ENCODE assay signal across 1 cellular context in genomic region chr3:143970773-143971366, GRCh38.
TF ChIP-seq lines count a peak whose summit lies in the region.

No MANE protein-coding gene starts in this region.

TF ChIP-seq in SK-N-SH, 30 proteins besides CTCF, POLR2A, EP300 and RAD21 (continued from another document):
- TF ChIP-seq, protein P1, sequence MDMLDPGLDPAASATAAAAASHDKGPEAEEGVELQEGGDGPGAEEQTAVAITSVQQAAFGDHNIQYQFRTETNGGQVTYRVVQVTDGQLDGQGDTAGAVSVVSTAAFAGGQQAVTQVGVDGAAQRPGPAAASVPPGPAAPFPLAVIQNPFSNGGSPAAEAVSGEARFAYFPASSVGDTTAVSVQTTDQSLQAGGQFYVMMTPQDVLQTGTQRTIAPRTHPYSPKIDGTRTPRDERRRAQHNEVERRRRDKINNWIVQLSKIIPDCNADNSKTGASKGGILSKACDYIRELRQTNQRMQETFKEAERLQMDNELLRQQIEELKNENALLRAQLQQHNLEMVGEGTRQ (IDR thresholded peaks at IDR 0.05; ENCODE audit: borderline replicate concordance, low read depth, low read length), result no peak
- no peak for TF ChIP-seq EZH2phosphoT487 (IDR thresholded peaks at IDR 0.05; ENCODE audit: borderline replicate concordance, low read depth)
- no peak for TF ChIP-seq MAX (IDR thresholded peaks at IDR 0.05; ENCODE audit: low read depth)
- no peak for TF ChIP-seq POLR2AphosphoS5 (IDR thresholded peaks at IDR 0.05; ENCODE audit: low read depth, low read length)
- TF ChIP-seq RFX5 (IDR thresholded peaks at IDR 0.05; ENCODE audit: low read length), result no peak
- no peak for TF ChIP-seq SMC3 (IDR thresholded peaks at IDR 0.05; ENCODE audit: low read depth, low read length)
- TF ChIP-seq RXRA (IDR thresholded peaks at IDR 0.05; ENCODE audit: borderline replicate concordance, low read depth), result no peak
- TF ChIP-seq MEF2A (IDR thresholded peaks at IDR 0.05; ENCODE audit: borderline replicate concordance, low read depth), result no peak
- no peak for TF ChIP-seq JUND (IDR thresholded peaks at IDR 0.05)
